ENCODE assay signal across 23 cellular contexts in genomic region chr3:154973851-154974250, GRCh38.
A peak's percentile ranks its signal among the peaks of the same experiment; 100 is the strongest.
DNase-seq lines count a peak whose midpoint lies in the region; ATAC-seq and TF ChIP-seq lines count a peak whose summit lies in the region.
"Had no signal": no experiment of that assay in that cellular context is flagged by ENCODE, and none has a peak within 500 bp of the region (broad histone marks: within the 10 kb centered on the region; RNA-seq: fewer than 3 reads in every experiment).

No MANE protein-coding gene starts in this region.

- no peaks in the 10 kb centered on the region for H3K79me2 ChIP-seq in SK-N-SH (ENCODE audit: insufficient read depth)

- H2AFZ ChIP-seq in SK-N-SH (ENCODE audit: low read depth): no peak overlapping the region

- DNase-seq in SK-N-SH (no peak), MCF 10A (ENCODE audit: unreplicated experiment) (no peak), tibial artery (no peak), SK-N-DZ (ENCODE audit: low spot score) (no peak)
- DNase-seq in activated CD4-positive, alpha-beta T cell treated with anti-CD3 and anti-CD28 coated beads for 36 hours: no peak
- DNase-seq: BE2C; Caco-2; CD4-positive, CD25-positive, alpha-beta regulatory T cell; IMR-90; Karpas-422; MG63; NCI-H1048; NCI-H1436; NCI-H1930; NCI-H345; NCI-H524 treated with DMSO at 0.1 percent for 48 hours; SJCRH30 had no signal

- H3K27ac ChIP-seq in SK-N-SH (ENCODE audit: low read depth in 2 of 2, low read length in 1 of 2): no peak overlapping the region
- H3K27ac ChIP-seq in mesodermal cell (ENCODE audit: low read depth, low read length, severe bottlenecking): peak overlapping the region; percentile 23
- H3K27ac ChIP-seq in tibial artery: no peak overlapping the region
- H3K27ac ChIP-seq: 22Rv1, HL-60, SJCRH30 had no signal

- no peak overlapping the region for H3K4me3 Mint-ChIP-seq in MCF 10A (ENCODE audit: unreplicated experiment)
- H3K4me3 Mint-ChIP-seq in activated CD4-positive, alpha-beta T cell treated with anti-CD3 and anti-CD28 coated beads for 36 hours: no peak overlapping the region
- H3K4me3 Mint-ChIP-seq: CD4-positive, CD25-positive, alpha-beta regulatory T cell had no signal

- no peaks in the 10 kb centered on the region for H3K9me3 Mint-ChIP-seq in MCF 10A (ENCODE audit: unreplicated experiment)
- H3K9me3 Mint-ChIP-seq in activated CD4-positive, alpha-beta T cell treated with anti-CD3 and anti-CD28 coated beads for 36 hours (ENCODE audit: low read depth): no peaks in the 10 kb centered on the region

- peaks cover 31% of the 10 kb centered on the region for H3K4me1 Mint-ChIP-seq in MCF 10A (ENCODE audit: insufficient read depth, unreplicated experiment)
- no peaks in the 10 kb centered on the region for H3K4me1 Mint-ChIP-seq in activated CD4-positive, alpha-beta T cell treated with anti-CD3 and anti-CD28 coated beads for 36 hours
- H3K4me1 Mint-ChIP-seq: CD4-positive, CD25-positive, alpha-beta regulatory T cell had no signal

- H3K36me3 Mint-ChIP-seq in MCF 10A (ENCODE audit: insufficient read depth, unreplicated experiment): no peaks in the 10 kb centered on the region
- no peaks in the 10 kb centered on the region for H3K36me3 Mint-ChIP-seq in activated CD4-positive, alpha-beta T cell treated with anti-CD3 and anti-CD28 coated beads for 36 hours (ENCODE audit: low read depth)
- H3K36me3 Mint-ChIP-seq: CD4-positive, CD25-positive, alpha-beta regulatory T cell had no signal

- no peaks in the 10 kb centered on the region for H3K36me3 ChIP-seq in SK-N-SH (replicated peaks in 1 of 2; ENCODE audit: control insufficient read depth in 1 of 2, insufficient read depth in 2 of 2, low read length in 1 of 2)
- H3K36me3 ChIP-seq in mesodermal cell (ENCODE audit: control insufficient read depth, insufficient read depth, low read length): no peaks in the 10 kb centered on the region
- H3K36me3 ChIP-seq in tibial artery: no peaks in the 10 kb centered on the region
- H3K36me3 ChIP-seq: BE2C, HAP-1, MG63, SJCRH30 had no signal

- CTCF ChIA-PET in SK-N-SH (lab: Yijun Ruan, JAX) (interaction anchor here (0.6 kb wide), 1 partner anchor 32 kb away, joined by 4 read pairs; no protein-coding TSS in a partner anchor), MCF 10A (lab: Yijun Ruan, JAX) (interaction anchor here (0.7 to 1.2 kb wide), 2 partner anchors 48 to 1534 kb away, joined by 3 to 5 read pairs; no protein-coding TSS in a partner anchor)
- CTCF ChIA-PET in activated CD4-positive, alpha-beta T cell treated with anti-CD3 and anti-CD28 coated beads for 36 hours (lab: Charles Lee): no interaction called here

- no peaks in the 10 kb centered on the region for H3K27me3 Mint-ChIP-seq in MCF 10A (ENCODE audit: insufficient read depth, unreplicated experiment)
- no peaks in the 10 kb centered on the region for H3K27me3 Mint-ChIP-seq in activated CD4-positive, alpha-beta T cell treated with anti-CD3 and anti-CD28 coated beads for 36 hours
- H3K27me3 Mint-ChIP-seq: CD4-positive, CD25-positive, alpha-beta regulatory T cell had no signal

- ATAC-seq in SK-N-SH treated with all-trans-retinoic acid at 6 μM for 48 hours: no peak
- ATAC-seq in activated CD4-positive, alpha-beta T cell treated with anti-CD3 and anti-CD28 coated beads for 36 hours: no peak
- no peak for ATAC-seq in GM18868 (IDR thresholded peaks at IDR 0.05; ENCODE audit: unreplicated experiment)

- no peaks in the 10 kb centered on the region for H3K9me2 ChIP-seq in SK-N-SH

- 25% methylated on average over 3 of the region's 3 CpGs for WGBS in SK-N-SH (ENCODE audit: low lambda C conversion rate)
- WGBS in mesodermal cell (ENCODE audit: insufficient coverage in 2 of 2), 2 experiments: 86% methylated on average over 1 to 2 of the region's 3 CpGs

- no peak overlapping the region for H3K4me2 ChIP-seq in SK-N-SH

- H3K27ac Mint-ChIP-seq in MCF 10A (ENCODE audit: low read depth, unreplicated experiment): peak overlapping the region; percentile 86
- H3K27ac Mint-ChIP-seq in activated CD4-positive, alpha-beta T cell treated with anti-CD3 and anti-CD28 coated beads for 36 hours: no peak overlapping the region
- H3K27ac Mint-ChIP-seq: CD4-positive, CD25-positive, alpha-beta regulatory T cell had no signal

- peaks cover 4% of the 10 kb centered on the region for H3F3A ChIP-seq in SK-N-SH (replicated peaks; ENCODE audit: insufficient read depth)

- no peak for TF ChIP-seq EP300 in SK-N-SH (IDR thresholded peaks at IDR 0.05; ENCODE audit: borderline replicate concordance in 1 of 2, low read depth in 1 of 2, low read length in 1 of 2)

- POLR2A ChIA-PET in SK-N-SH (lab: Yijun Ruan, JAX): no interaction called here
- POLR2A ChIA-PET in MCF 10A (lab: Yijun Ruan, JAX): no interaction called here
- POLR2A ChIA-PET in activated CD4-positive, alpha-beta T cell treated with anti-CD3 and anti-CD28 coated beads for 36 hours (lab: Charles Lee): no interaction called here

- BruUV-seq in MCF 10A (replicated peaks; lab: Mats Ljungman, UMichigan): no TSS peak

- H3K27me3 ChIP-seq in SK-N-SH (ENCODE audit: insufficient read depth) (no peaks in the 10 kb centered on the region), tibial artery (no peaks in the 10 kb centered on the region)
- H3K27me3 ChIP-seq: BE2C, MG63, SJCRH30 had no signal

- TF ChIP-seq RAD21 in SK-N-SH (IDR thresholded peaks at IDR 0.05; ENCODE audit: low read length): no peak

- intact Hi-C loops in MCF 10A (cut with micrococcal nuclease) (loop anchor here (5.0 kb wide), 2 partner anchors 93 to 258 kb away; no protein-coding TSS in a partner anchor), tibial artery (cut with DNase I; ENCODE audit: low total_unique reads) (no loop called here)
- intact Hi-C loops in activated CD4-positive, alpha-beta T cell treated with anti-CD3 and anti-CD28 coated beads for 36 hours (cut with DNase I, micrococcal nuclease): no loop called here

- no peaks in the 10 kb centered on the region for H4K20me1 ChIP-seq in SK-N-SH (ENCODE audit: insufficient read depth)

- H3K4me1 ChIP-seq in SK-N-SH (ENCODE audit: control insufficient read depth in 1 of 2, insufficient read depth in 2 of 2, low read depth in 1 of 2, low read length in 1 of 2) (peaks cover 0 to 6% of the 10 kb centered on the region in 2 experiments; a peak in 2 of 4 replicates), mesodermal cell (ENCODE audit: control insufficient read depth, insufficient read depth, low read length, poor library complexity, severe bottlenecking) (peaks cover 7% of the 10 kb centered on the region), tibial artery (no peaks in the 10 kb centered on the region)
- H3K4me1 ChIP-seq: BE2C, Caco-2, HAP-1, SJCRH30 had no signal

- H3K9ac ChIP-seq in SK-N-SH: no peak overlapping the region

- H3K4me3 ChIP-seq in SK-N-SH (ENCODE audit: low read depth in 2 of 2, low read length in 1 of 2) (no peak overlapping the region), mesodermal cell (ENCODE audit: extremely low read depth, insufficient read depth, low read length, poor library complexity, severe bottlenecking) (no peak overlapping the region), tibial artery (no peak overlapping the region)
- H3K4me3 ChIP-seq: HAP-1, MG63, SJCRH30 had no signal

- no peaks in the 10 kb centered on the region for H3K9me3 ChIP-seq in SK-N-SH
- no peaks in the 10 kb centered on the region for H3K9me3 ChIP-seq in mesodermal cell (ENCODE audit: control insufficient read depth, low read length)
- H3K9me3 ChIP-seq in tibial artery: no peaks in the 10 kb centered on the region
- H3K9me3 ChIP-seq: BE2C, Caco-2, HAP-1, MG63, SJCRH30 had no signal

- no peak for TF ChIP-seq CTCF in SK-N-SH (IDR thresholded peaks at IDR 0.05)
- no peak for TF ChIP-seq CTCF in MCF 10A (IDR thresholded peaks at IDR 0.05; ENCODE audit: unreplicated experiment)
- TF ChIP-seq CTCF in tibial artery (IDR thresholded peaks at IDR 0.05): no peak

TF ChIP-seq in SK-N-SH, 30 proteins besides CTCF, POLR2A, EP300 and RAD21 (continues in another document):
- TF ChIP-seq TCF12 (IDR thresholded peaks at IDR 0.05): peak; percentile 54

TF ChIP-seq in SK-N-SH treated with all-trans-retinoic acid at 6 μM for 48 hours, 23 proteins besides CTCF, POLR2A, EP300 and RAD21:
- no peak for TF ChIP-seq TSHZ2 (CRISPR knock-in tag; IDR thresholded peaks at IDR 0.05)
- no peak for TF ChIP-seq ARNTL (CRISPR knock-in tag; IDR thresholded peaks at IDR 0.05; ENCODE audit: borderline replicate concordance, low read depth)
- TF ChIP-seq CREB5 (CRISPR knock-in tag; IDR thresholded peaks at IDR 0.05; ENCODE audit: low read depth): no peak
